ENCODE assay signal across 17 cellular contexts in genomic region chr4:82594466-82594865, GRCh38. TPM values are rescaled to one million over a fixed set of nuclear protein-coding genes. Genes with fewer than 3 reads are reported as not detected.
A peak's percentile ranks its signal among the peaks of the same experiment; 100 is the strongest.
DNase-seq lines count a peak whose midpoint lies in the region; ATAC-seq and TF ChIP-seq lines count a peak whose summit lies in the region.
"Had no signal": no experiment of that assay in that cellular context is flagged by ENCODE, and none has a peak within 500 bp of the region (broad histone marks: within the 10 kb centered on the region; RNA-seq: fewer than 3 reads in every experiment).

No MANE protein-coding gene starts in this region.

- no peak overlapping the region for H3K14ac ChIP-seq in mesenchymal stem cell (ENCODE audit: low read length in 2 of 2)

- no peak overlapping the region for H3K4me2 ChIP-seq in mesenchymal stem cell (ENCODE audit: low read length, poor library complexity, severe bottlenecking)

- H3K9ac ChIP-seq in mesenchymal stem cell (ENCODE audit: low read length): no peak overlapping the region
- H3K9ac ChIP-seq: GM23248 had no signal

- no peak overlapping the region for H2AK5ac ChIP-seq in mesenchymal stem cell (ENCODE audit: low read length, severe bottlenecking)

- intact Hi-C loops in sigmoid colon (cut with DNase I): no loop called here

- no peak overlapping the region for H3K23ac ChIP-seq in mesenchymal stem cell (ENCODE audit: low read length in 2 of 2)

- H2BK5ac ChIP-seq in mesenchymal stem cell (ENCODE audit: low read depth, low read length, poor library complexity, severe bottlenecking): no peak overlapping the region

- no peak for TF ChIP-seq POLR2A in sigmoid colon (IDR thresholded peaks at IDR 0.05)

- H3K4me3 ChIP-seq in choroid plexus epithelial cell (ENCODE audit: low read depth, low read length) (no peak overlapping the region), mesenchymal stem cell (ENCODE audit: insufficient read depth in 1 of 2, low read depth in 1 of 2, low read length in 2 of 2) (no peak overlapping the region), sigmoid colon (no peak overlapping the region)
- H3K4me3 ChIP-seq: GM23248 had no signal

- no peak overlapping the region for H3K4ac ChIP-seq in mesenchymal stem cell (ENCODE audit: low read depth in 1 of 2, low read length in 2 of 2)

- no peak overlapping the region for H3K18ac ChIP-seq in mesenchymal stem cell (ENCODE audit: low read depth in 1 of 2, low read length in 2 of 2)

- ATAC-seq in GM19397 (IDR thresholded peaks at IDR 0.05; ENCODE audit: unreplicated experiment) (no peak), HG02759 (IDR thresholded peaks at IDR 0.05; ENCODE audit: unreplicated experiment) (no peak)
- ATAC-seq: HepG2 had no signal

- no peaks in the 10 kb centered on the region for H3K79me1 ChIP-seq in mesenchymal stem cell (replicated peaks; ENCODE audit: low read length, poor library complexity, severe bottlenecking)

- no peaks in the 10 kb centered on the region for H3K9me3 ChIP-seq in mesenchymal stem cell (ENCODE audit: control insufficient read depth, low read length)
- no peaks in the 10 kb centered on the region for H3K9me3 ChIP-seq in sigmoid colon
- H3K9me3 ChIP-seq: BE2C had no signal

- H3K27ac ChIP-seq in mesenchymal stem cell (ENCODE audit: low read length, poor library complexity, severe bottlenecking): no peak overlapping the region
- no peak overlapping the region for H3K27ac ChIP-seq in sigmoid colon
- H3K27ac ChIP-seq: C4-2B, GM23248 had no signal

- H4K8ac ChIP-seq in mesenchymal stem cell (ENCODE audit: low read length): no peak overlapping the region

- no peak overlapping the region for H4K91ac ChIP-seq in mesenchymal stem cell (ENCODE audit: low read length)

- H3K4me1 ChIP-seq in mesenchymal stem cell (ENCODE audit: control insufficient read depth, insufficient read depth, low read depth, low read length): peaks cover 3% of the 10 kb centered on the region
- no peaks in the 10 kb centered on the region for H3K4me1 ChIP-seq in sigmoid colon
- H3K4me1 ChIP-seq: BE2C had no signal

- no peak for TF ChIP-seq EP300 in sigmoid colon (IDR thresholded peaks at IDR 0.05)

- H3K27me3 ChIP-seq in mesenchymal stem cell (ENCODE audit: control insufficient read depth in 1 of 2, insufficient read depth in 1 of 2, low read length in 2 of 2) (peaks cover 8 to 47% of the 10 kb centered on the region in 2 experiments), sigmoid colon (no peaks in the 10 kb centered on the region)
- H3K27me3 ChIP-seq: BE2C had no signal

- DNase-seq in EH (ENCODE audit: low read depth) (peak; percentile 29), choroid plexus epithelial cell (ENCODE audit: low read depth) (peak; percentile 30), iris pigment epithelial cell (ENCODE audit: low read depth) (peak; percentile 4), mesenchymal stem cell (peak; percentile 4), sigmoid colon (no peak), GDM1 (lab: John Stamatoyannopoulos, UW) (no peak)
- DNase-seq: ACHN; BE2C; CD4-positive, alpha-beta memory T cell; DMS79; EL; GM23248; H7 had no signal

- H2BK120ac ChIP-seq in mesenchymal stem cell (ENCODE audit: low read depth, low read length): no peak overlapping the region

- no peak overlapping the region for H2AFZ ChIP-seq in mesenchymal stem cell (ENCODE audit: low read depth, low read length)
- H2AFZ ChIP-seq: GM23248 had no signal

- no peak overlapping the region for H2BK12ac ChIP-seq in mesenchymal stem cell (ENCODE audit: low read length in 2 of 2)

- no peak overlapping the region for H2BK15ac ChIP-seq in mesenchymal stem cell (ENCODE audit: low read depth, poor library complexity, severe bottlenecking)

- TF ChIP-seq CTCF in choroid plexus epithelial cell (conservative IDR thresholded peaks at IDR 0.05; ENCODE audit: low read depth, low read length) (no peak), sigmoid colon (IDR thresholded peaks at IDR 0.05) (no peak)

- H3K36me3 ChIP-seq in mesenchymal stem cell (ENCODE audit: control insufficient read depth in 1 of 2, insufficient read depth in 2 of 2, low read depth in 1 of 2, low read length in 2 of 2) (no peaks in the 10 kb centered on the region), sigmoid colon (no peaks in the 10 kb centered on the region)
- H3K36me3 ChIP-seq: BE2C had no signal

- WGBS in mesenchymal stem cell: 90% methylated on average over 3 of the region's 4 CpGs
- 81 to 84% methylated on average over 4 of the region's 4 CpGs for WGBS in sigmoid colon, 2 donors

RNA-seq across cellular contexts. Expression of gene TMEM150C, which starts 32.7 kb away (rescaled TPM):
- 4.3 TPM for polyA plus RNA-seq in mesenchymal stem cell (2013, experiment 1 of 2)
- polyA plus RNA-seq in mesenchymal stem cell (2013, experiment 2 of 2): 4.5 TPM
- total RNA-seq in sigmoid colon: 10 to 100 TPM; 11.2 to 25.7 (median 18.9) TPM
- polyA plus RNA-seq in sigmoid colon: 1 to 10 TPM; 1.2 to 5.6 (median 1.2) TPM
- total RNA-seq: CD4-positive, alpha-beta memory T cell had no signal

Comparison
In these comparisons a context has a peak if more than half of its experiments do, and no peak if none do; other contexts are left out.
1. DNase-seq: peak in EH (single experiment), choroid plexus epithelial cell (single experiment), iris pigment epithelial cell (single experiment) and mesenchymal stem cell (single experiment); none in sigmoid colon (single experiment) and GDM1 (single experiment).